1 cellular context compared by ENCODE assay signal in the genomic region with DNA sequence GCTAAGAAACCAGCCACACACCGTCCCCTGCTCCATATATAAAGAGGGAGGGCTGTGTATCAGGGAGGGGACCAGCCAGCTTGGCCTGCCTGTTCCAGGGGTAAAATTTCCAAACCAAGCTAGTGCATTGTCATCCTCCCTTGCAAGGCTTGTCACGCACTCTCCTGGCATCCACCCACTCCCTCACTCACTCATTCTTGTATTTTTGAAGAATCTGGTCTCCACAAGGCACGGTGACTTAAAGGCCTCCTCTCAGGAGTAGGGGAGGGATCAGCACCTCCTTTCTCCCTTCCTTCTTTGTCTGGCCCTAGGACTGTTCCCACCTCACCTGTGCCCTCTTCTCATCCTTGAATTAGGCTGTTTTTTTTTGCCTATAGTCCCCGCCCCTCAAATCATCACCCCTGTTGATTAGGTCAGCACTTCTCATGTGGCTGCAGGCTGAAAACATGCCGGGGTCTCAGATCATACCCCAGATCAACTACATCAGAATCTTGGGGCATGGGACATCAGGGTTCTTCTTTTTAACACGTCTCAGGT.
TF ChIP-seq lines count a peak whose summit lies in the region.

No MANE protein-coding gene starts in this region.

TF ChIP-seq in IMR-90, 13 proteins besides CTCF, POLR2A, EP300 and RAD21:
- TF ChIP-seq SMC3 (IDR thresholded peaks at IDR 0.05; ENCODE audit: low read depth, low read length): no peak
- TF ChIP-seq CHD1 (IDR thresholded peaks at IDR 0.05; ENCODE audit: low read depth, low read length): no peak
- no peak for TF ChIP-seq NFE2L2 (IDR thresholded peaks at IDR 0.05; ENCODE audit: low read depth, low read length)
- TF ChIP-seq, protein P1, sequence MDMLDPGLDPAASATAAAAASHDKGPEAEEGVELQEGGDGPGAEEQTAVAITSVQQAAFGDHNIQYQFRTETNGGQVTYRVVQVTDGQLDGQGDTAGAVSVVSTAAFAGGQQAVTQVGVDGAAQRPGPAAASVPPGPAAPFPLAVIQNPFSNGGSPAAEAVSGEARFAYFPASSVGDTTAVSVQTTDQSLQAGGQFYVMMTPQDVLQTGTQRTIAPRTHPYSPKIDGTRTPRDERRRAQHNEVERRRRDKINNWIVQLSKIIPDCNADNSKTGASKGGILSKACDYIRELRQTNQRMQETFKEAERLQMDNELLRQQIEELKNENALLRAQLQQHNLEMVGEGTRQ (IDR thresholded peaks at IDR 0.05; ENCODE audit: low read depth, low read length): no peak
- TF ChIP-seq BHLHE40 (IDR thresholded peaks at IDR 0.05; ENCODE audit: low read depth, low read length): no peak
- TF ChIP-seq ELK1 (IDR thresholded peaks at IDR 0.05; ENCODE audit: borderline replicate concordance, low read depth, low read length): no peak
- no peak for TF ChIP-seq MAZ (IDR thresholded peaks at IDR 0.05; ENCODE audit: borderline replicate concordance, low read depth, low read length)
- TF ChIP-seq FOS (IDR thresholded peaks at IDR 0.05; ENCODE audit: low read depth, low read length): no peak
- no peak for TF ChIP-seq RFX5 (IDR thresholded peaks at IDR 0.05; ENCODE audit: low read depth, low read length)
- TF ChIP-seq MAFK (IDR thresholded peaks at IDR 0.05; ENCODE audit: low read depth, low read length): no peak
- no peak for TF ChIP-seq MXI1 (IDR thresholded peaks at IDR 0.05; ENCODE audit: borderline replicate concordance, low read depth, low read length)
- no peak for TF ChIP-seq CEBPB (IDR thresholded peaks at IDR 0.05; ENCODE audit: low read depth, low read length)
- no peak for TF ChIP-seq RCOR1 (IDR thresholded peaks at IDR 0.05; ENCODE audit: insufficient replicate concordance, low read length)
TF ChIP-seq in IMR-90: peak in this region for 0.
